ENCODE assay signal across 8 cellular contexts in genomic region chr17:70767102-70767701, GRCh38.
DNase-seq lines count a peak whose midpoint lies in the region; ATAC-seq and TF ChIP-seq lines count a peak whose summit lies in the region.

No MANE protein-coding gene starts in this region.

- no peak for ATAC-seq in GM18868 (IDR thresholded peaks at IDR 0.05; ENCODE audit: unreplicated experiment)
- no peak for ATAC-seq in HG02938 (IDR thresholded peaks at IDR 0.05; ENCODE audit: unreplicated experiment)
- ATAC-seq in GM21825 (IDR thresholded peaks at IDR 0.05; ENCODE audit: unreplicated experiment): no peak

- H4K20me1 ChIP-seq in hepatocyte (ENCODE audit: insufficient read depth, poor library complexity, severe bottlenecking): no peaks in the 10 kb centered on the region

- TF ChIP-seq EP300 in tibial nerve (IDR thresholded peaks at IDR 0.05): no peak

- no peaks in the 10 kb centered on the region for H3K9me3 ChIP-seq in hepatocyte (ENCODE audit: low read depth)
- H3K9me3 ChIP-seq in tibial nerve: no peaks in the 10 kb centered on the region

- no peaks in the 10 kb centered on the region for H3K79me2 ChIP-seq in hepatocyte

- DNase-seq in D341Med (ENCODE audit: low spot score): peak; percentile 49
- DNase-seq in KBM-7: peak; percentile 33
- peak; percentile 13 for DNase-seq in SKM-1 (lab: John Stamatoyannopoulos, UW; ENCODE audit: unreplicated experiment)
- peak; percentile 56 for DNase-seq in hepatocyte (ENCODE audit: low spot score)
- no peak for DNase-seq in tibial nerve (ENCODE audit: low spot score in 2 of 2)

- H3K4me1 ChIP-seq in hepatocyte (ENCODE audit: insufficient read depth) (no peaks in the 10 kb centered on the region), tibial nerve (no peaks in the 10 kb centered on the region)

- H3K27ac ChIP-seq in hepatocyte (no peak overlapping the region), tibial nerve (no peak overlapping the region)

- H2AFZ ChIP-seq in hepatocyte: no peak overlapping the region

- TF ChIP-seq CTCF in hepatocyte (IDR thresholded peaks at IDR 0.05; ENCODE audit: poor library complexity) (peak; percentile 84), tibial nerve (IDR thresholded peaks at IDR 0.05) (peak; percentile 33 to 66 (median 46))

- H3K9me2 ChIP-seq in hepatocyte (replicated peaks; ENCODE audit: insufficient read depth): no peaks in the 10 kb centered on the region

- H3K27me3 ChIP-seq in hepatocyte (no peaks in the 10 kb centered on the region), tibial nerve (no peaks in the 10 kb centered on the region)

- in situ Hi-C loops in KBM-7 (cut with MboI; ENCODE audit: low pct_unique_long_range_greater_than_20kb, low sequenced_read_pairs): no loop called here

- 80% methylated on average over 2 of the region's 2 CpGs for WGBS in hepatocyte (ENCODE audit: low lambda C conversion rate, missing lambda C conversion rate)
- WGBS in tibial nerve, 2 donors: 39 to 41% methylated on average over 2 of the region's 2 CpGs

- no peak for TF ChIP-seq POLR2A in tibial nerve (IDR thresholded peaks at IDR 0.05)

- no peak overlapping the region for H3K4me3 ChIP-seq in hepatocyte
- H3K4me3 ChIP-seq in tibial nerve: no peak overlapping the region

- no peaks in the 10 kb centered on the region for H3K36me3 ChIP-seq in hepatocyte (replicated peaks; ENCODE audit: insufficient read depth, low read depth)
- H3K36me3 ChIP-seq in tibial nerve: no peaks in the 10 kb centered on the region

- H3K4me2 ChIP-seq in hepatocyte: no peak overlapping the region

Comparison
In these comparisons a context has a peak if more than half of its experiments do, and no peak if none do; other contexts are left out.
1. DNase-seq: peak in D341Med (single experiment), KBM-7 (single experiment), SKM-1 (single experiment) and hepatocyte (single experiment); none in tibial nerve (0 of 2).